22 cellular contexts compared by ENCODE assay signal in genomic region chr3:87468938-87469337, GRCh38.
"Had no signal": no experiment of that assay in that cellular context is flagged by ENCODE, and none has a peak within 500 bp of the region (broad histone marks: within the 10 kb centered on the region; RNA-seq: fewer than 3 reads in every experiment).

No MANE protein-coding gene starts in this region.

- H3K36me3 Mint-ChIP-seq: activated naive CD4-positive, alpha-beta T cell treated with anti-CD3 and anti-CD28 coated beads, Interleukin-2, amount 10 ng/mL, durations not matched to agents 7 days and 5 days; memory B cell; natural killer cell treated with Interleukin-12 subunit alpha and Interleukin-12 subunit beta and Interleukin-15 and Interleukin-18, amount 100 ng/mL, for 72 hours; T-cell had no signal

- H3K9me3 Mint-ChIP-seq: activated naive CD4-positive, alpha-beta T cell treated with anti-CD3 and anti-CD28 coated beads, Interleukin-2, amount 10 ng/mL, durations not matched to agents 7 days and 5 days had no signal

- FAIRE-seq: frontal cortex, keratinocyte, small intestine had no signal

- H3K4me1 Mint-ChIP-seq: activated naive CD4-positive, alpha-beta T cell treated with anti-CD3 and anti-CD28 coated beads, Interleukin-2, amount 10 ng/mL, durations not matched to agents 7 days and 5 days; memory B cell; T-cell had no signal

- H3K4me1 ChIP-seq: colonic mucosa, esophagus squamous epithelium, left ventricle myocardium inferior, tibial nerve, vagina had no signal

- H3K4me3 Mint-ChIP-seq: activated naive CD4-positive, alpha-beta T cell treated with anti-CD3 and anti-CD28 coated beads, Interleukin-2, amount 10 ng/mL, durations not matched to agents 7 days and 5 days; memory B cell; natural killer cell treated with Interleukin-12 subunit alpha and Interleukin-12 subunit beta and Interleukin-15 and Interleukin-18, amount 100 ng/mL, for 72 hours; T-cell had no signal

- DNase-seq: activated CD4-positive, alpha-beta T cell treated with anti-CD3 and anti-CD28 coated beads, Interleukin-2, amount 50 U/mL, for 4 hours; activated CD4-positive, CD25-positive, alpha-beta regulatory T cell treated with anti-CD3 and anti-CD28 coated beads, Interleukin-2, amount 50 U/mL, for 72 hours; activated naive CD4-positive, alpha-beta T cell treated with anti-CD3 and anti-CD28 coated beads, Interleukin-2, amount 10 ng/mL, durations not matched to agents 7 days and 5 days; activated T-cell treated with anti-CD3 and anti-CD28 coated beads for 4 hours; caudate nucleus; colonic mucosa; esophagus squamous epithelium; left ventricle myocardium inferior; mucosa of descending colon; right cardiac atrium; small intestine; stimulated activated CD4-positive, alpha-beta T cell treated with anti-CD3 and anti-CD28 coated beads, Interleukin-4, amount 100 ng/mL, for 24 hours; stimulated activated naive CD4-positive, alpha-beta T cell; substantia nigra; T-cell; T-helper 9 cell had no signal

- H3K4me3 ChIP-seq: colonic mucosa, esophagus squamous epithelium, left ventricle myocardium inferior, mucosa of descending colon, tibial nerve, vagina had no signal

- H3K36me3 ChIP-seq: colonic mucosa, esophagus squamous epithelium, left ventricle myocardium inferior, tibial nerve, vagina had no signal

- H3K27ac Mint-ChIP-seq: activated naive CD4-positive, alpha-beta T cell treated with anti-CD3 and anti-CD28 coated beads, Interleukin-2, amount 10 ng/mL, durations not matched to agents 7 days and 5 days; memory B cell; natural killer cell treated with Interleukin-12 subunit alpha and Interleukin-12 subunit beta and Interleukin-15 and Interleukin-18, amount 100 ng/mL, for 72 hours; T-cell had no signal

- H3K27ac ChIP-seq: colonic mucosa, esophagus squamous epithelium, left ventricle myocardium inferior, tibial nerve, vagina had no signal

- ATAC-seq: mucosa of descending colon; natural killer cell treated with Interleukin-12 subunit alpha and Interleukin-12 subunit beta and Interleukin-15 and Interleukin-18, amount 100 ng/mL, for 72 hours; right cardiac atrium; T-cell had no signal

- H3K27me3 Mint-ChIP-seq: activated naive CD4-positive, alpha-beta T cell treated with anti-CD3 and anti-CD28 coated beads, Interleukin-2, amount 10 ng/mL, durations not matched to agents 7 days and 5 days; memory B cell; natural killer cell treated with Interleukin-12 subunit alpha and Interleukin-12 subunit beta and Interleukin-15 and Interleukin-18, amount 100 ng/mL, for 72 hours; T-cell had no signal

- H3K9me3 ChIP-seq: colonic mucosa, vagina had no signal

- H3K27me3 ChIP-seq: colonic mucosa, esophagus squamous epithelium, tibial nerve, vagina had no signal
